1 cellular context compared by ENCODE assay signal in the genomic region with DNA sequence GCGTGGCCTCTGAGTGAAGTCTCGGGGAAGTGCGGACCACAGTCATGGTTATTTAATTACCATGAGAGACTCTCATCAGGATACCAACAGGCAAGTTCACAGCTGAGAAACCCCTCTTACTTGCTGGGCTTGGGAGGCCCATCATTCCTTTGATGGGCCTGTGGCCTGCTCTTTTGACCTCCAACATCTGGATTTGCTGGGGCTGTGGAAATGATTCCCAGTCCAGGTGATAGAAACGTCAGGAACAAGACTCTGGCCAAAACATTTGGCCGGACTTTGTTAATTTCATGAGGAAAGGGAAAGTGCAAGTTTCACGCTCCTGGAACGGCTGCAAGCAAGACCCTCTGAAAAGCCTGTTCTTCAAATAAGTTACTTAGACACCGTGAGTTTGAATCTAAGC.
TF ChIP-seq lines count a peak whose summit lies in the region.

No MANE protein-coding gene starts in this region.

TF ChIP-seq in HepG2, 621 proteins besides CTCF, POLR2A, EP300 and RAD21 (continued from another document):
- TF ChIP-seq, protein P1, sequence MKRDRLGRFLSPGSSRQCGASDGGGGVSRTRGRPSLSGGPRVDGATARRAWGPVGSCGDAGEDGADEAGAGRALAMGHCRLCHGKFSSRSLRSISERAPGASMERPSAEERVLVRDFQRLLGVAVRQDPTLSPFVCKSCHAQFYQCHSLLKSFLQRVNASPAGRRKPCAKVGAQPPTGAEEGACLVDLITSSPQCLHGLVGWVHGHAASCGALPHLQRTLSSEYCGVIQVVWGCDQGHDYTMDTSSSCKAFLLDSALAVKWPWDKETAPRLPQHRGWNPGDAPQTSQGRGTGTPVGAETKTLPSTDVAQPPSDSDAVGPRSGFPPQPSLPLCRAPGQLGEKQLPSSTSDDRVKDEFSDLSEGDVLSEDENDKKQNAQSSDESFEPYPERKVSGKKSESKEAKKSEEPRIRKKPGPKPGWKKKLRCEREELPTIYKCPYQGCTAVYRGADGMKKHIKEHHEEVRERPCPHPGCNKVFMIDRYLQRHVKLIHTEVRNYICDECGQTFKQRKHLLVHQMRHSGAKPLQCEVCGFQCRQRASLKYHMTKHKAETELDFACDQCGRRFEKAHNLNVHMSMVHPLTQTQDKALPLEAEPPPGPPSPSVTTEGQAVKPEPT (CRISPR knock-in tag; IDR thresholded peaks at IDR 0.05; ENCODE audit: low read depth), result no peak
- TF ChIP-seq, protein P2, sequence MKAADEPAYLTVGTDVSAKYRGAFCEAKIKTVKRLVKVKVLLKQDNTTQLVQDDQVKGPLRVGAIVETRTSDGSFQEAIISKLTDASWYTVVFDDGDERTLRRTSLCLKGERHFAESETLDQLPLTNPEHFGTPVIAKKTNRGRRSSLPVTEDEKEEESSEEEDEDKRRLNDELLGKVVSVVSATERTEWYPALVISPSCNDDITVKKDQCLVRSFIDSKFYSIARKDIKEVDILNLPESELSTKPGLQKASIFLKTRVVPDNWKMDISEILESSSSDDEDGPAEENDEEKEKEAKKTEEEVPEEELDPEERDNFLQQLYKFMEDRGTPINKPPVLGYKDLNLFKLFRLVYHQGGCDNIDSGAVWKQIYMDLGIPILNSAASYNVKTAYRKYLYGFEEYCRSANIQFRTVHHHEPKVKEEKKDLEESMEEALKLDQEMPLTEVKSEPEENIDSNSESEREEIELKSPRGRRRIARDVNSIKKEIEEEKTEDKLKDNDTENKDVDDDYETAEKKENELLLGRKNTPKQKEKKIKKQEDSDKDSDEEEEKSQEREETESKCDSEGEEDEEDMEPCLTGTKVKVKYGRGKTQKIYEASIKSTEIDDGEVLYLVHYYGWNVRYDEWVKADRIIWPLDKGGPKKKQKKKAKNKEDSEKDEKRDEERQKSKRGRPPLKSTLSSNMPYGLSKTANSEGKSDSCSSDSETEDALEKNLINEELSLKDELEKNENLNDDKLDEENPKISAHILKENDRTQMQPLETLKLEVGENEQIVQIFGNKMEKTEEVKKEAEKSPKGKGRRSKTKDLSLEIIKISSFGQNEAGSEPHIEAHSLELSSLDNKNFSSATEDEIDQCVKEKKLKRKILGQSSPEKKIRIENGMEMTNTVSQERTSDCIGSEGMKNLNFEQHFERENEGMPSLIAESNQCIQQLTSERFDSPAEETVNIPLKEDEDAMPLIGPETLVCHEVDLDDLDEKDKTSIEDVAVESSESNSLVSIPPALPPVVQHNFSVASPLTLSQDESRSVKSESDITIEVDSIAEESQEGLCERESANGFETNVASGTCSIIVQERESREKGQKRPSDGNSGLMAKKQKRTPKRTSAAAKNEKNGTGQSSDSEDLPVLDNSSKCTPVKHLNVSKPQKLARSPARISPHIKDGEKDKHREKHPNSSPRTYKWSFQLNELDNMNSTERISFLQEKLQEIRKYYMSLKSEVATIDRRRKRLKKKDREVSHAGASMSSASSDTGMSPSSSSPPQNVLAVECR (CRISPR knock-in tag; IDR thresholded peaks at IDR 0.05; ENCODE audit: borderline replicate concordance), result 0 out of 2 replicates have a peak, but pooled peaks have one; percentile 18
TF ChIP-seq in HepG2: peak in this region for 10.
